In the genomic region with DNA sequence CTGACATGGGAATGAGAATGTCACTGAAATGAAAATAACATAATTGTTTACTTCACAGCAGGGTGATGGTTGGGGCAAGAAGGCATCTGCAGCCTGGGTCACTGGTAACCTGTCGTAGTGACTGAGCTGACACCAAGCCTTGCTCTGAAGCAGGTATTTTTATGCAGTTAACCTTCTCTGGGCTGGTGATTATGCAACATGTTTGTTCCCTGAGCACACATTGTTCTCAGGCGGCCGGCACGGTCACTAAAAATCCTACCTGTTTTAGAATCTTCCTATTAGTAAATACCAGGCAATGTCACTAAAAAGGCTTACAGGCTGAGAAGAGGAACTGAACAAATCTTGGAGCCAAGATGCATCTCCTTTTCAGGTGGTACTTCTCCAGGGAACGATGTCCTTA, we compare ENCODE assay signal across 25 cellular contexts.
DNase-seq lines count a peak whose midpoint lies in the region; ATAC-seq, FAIRE-seq and TF ChIP-seq lines count a peak whose summit lies in the region.
"Had no signal": no experiment of that assay in that cellular context is flagged by ENCODE, and none has a peak within 500 bp of the region (broad histone marks: within the 10 kb centered on the region; RNA-seq: fewer than 3 reads in every experiment).

No MANE protein-coding gene starts in this region.

- H3K56ac ChIP-seq in IMR-90 (ENCODE audit: extremely low read depth, insufficient read depth, low read length), result no peak overlapping the region

- no peak overlapping the region for H4K8ac ChIP-seq in IMR-90 (ENCODE audit: low read depth in 2 of 2, low read length in 2 of 2)

- no peak overlapping the region for H2BK5ac ChIP-seq in IMR-90 (ENCODE audit: low read depth, low read length, poor library complexity, severe bottlenecking)

- peak in 1 of 2 experiments; percentile 32 for DNase-seq in Caco-2
- no peak for DNase-seq in IMR-90
- DNase-seq in cerebellar cortex (ENCODE audit: low spot score), result peak; percentile 52
- DNase-seq in pancreas, result peak in 2 of 6 donors; percentile 24 to 30
- no peak for DNase-seq in SHP77 treated with DMSO at 0.1 percent for 48 hours (lab: John Stamatoyannopoulos, UW)
- no peak for DNase-seq in activated T-cell treated with anti-CD3 and anti-CD28 coated beads for 4 hours
- DNase-seq: activated B cell treated with CpG ODN at 0.5 μM for 24 hours; activated CD8-positive, alpha-beta memory T cell treated with anti-CD3 and anti-CD28 coated beads, Interleukin-2, amount 10 ng/mL, durations not matched to agents 7 days and 5 days; activated naive CD4-positive, alpha-beta T cell treated with Interleukin-2 at 50 U/mL for 16 hours; Calu3; islet precursor cell; KBM-7; NCI-H146; NCI-H446 treated with DMSO at 0.1 percent for 48 hours; SHP77; spleen; trophoblast cell had no signal

- no peak overlapping the region for H2AFZ ChIP-seq in IMR-90 (replicated peaks; ENCODE audit: low read length, poor library complexity)

- H3K36me3 Mint-ChIP-seq in Caco-2 (ENCODE audit: insufficient read depth, unreplicated experiment), result no peaks in the 10 kb centered on the region
- H3K36me3 Mint-ChIP-seq: activated CD8-positive, alpha-beta memory T cell treated with anti-CD3 and anti-CD28 coated beads, Interleukin-2, amount 10 ng/mL, durations not matched to agents 7 days and 5 days; brain; CD14-positive monocyte had no signal

- TF ChIP-seq CTCF in Caco-2 (IDR thresholded peaks at IDR 0.05; ENCODE audit: insufficient read depth in 1 of 2, low read depth in 1 of 2, low read length in 1 of 2, severe bottlenecking in 1 of 2, unreplicated experiment in 1 of 2) (no peak), IMR-90 (conservative IDR thresholded peaks at IDR 0.05; ENCODE audit: low read depth, low read length) (no peak), pancreas (IDR thresholded peaks at IDR 0.05) (no peak)

- dilution Hi-C loops in IMR-90 (cut with HindIII; ENCODE audit: low sequenced_read_pairs, unreplicated experiment), result no loop called here

- H3K27ac Mint-ChIP-seq in Caco-2 (ENCODE audit: unreplicated experiment), result peak overlapping the region; percentile 22
- H3K27ac Mint-ChIP-seq: activated B cell treated with CpG ODN at 0.5 μM for 24 hours; activated CD8-positive, alpha-beta memory T cell treated with anti-CD3 and anti-CD28 coated beads, Interleukin-2, amount 10 ng/mL, durations not matched to agents 7 days and 5 days; brain; CD14-positive monocyte; nephron had no signal

- no peaks in the 10 kb centered on the region for H3K36me3 ChIP-seq in Caco-2 (ENCODE audit: control insufficient read depth, insufficient read depth, low read length)
- H3K36me3 ChIP-seq in IMR-90 (ENCODE audit: control insufficient read depth, insufficient read depth, low read length), result no peaks in the 10 kb centered on the region
- H3K36me3 ChIP-seq in pancreas, result no peaks in the 10 kb centered on the region
- H3K36me3 ChIP-seq: right atrium auricular region, spleen had no signal

- H3K9me3 ChIP-seq in Caco-2 (no peaks in the 10 kb centered on the region), IMR-90 (ENCODE audit: control insufficient read depth, insufficient read depth, low read length) (no peaks in the 10 kb centered on the region), pancreas (no peaks in the 10 kb centered on the region)
- H3K9me3 ChIP-seq: right atrium auricular region, spleen had no signal

- H3K14ac ChIP-seq in IMR-90 (replicated peaks; ENCODE audit: low read depth, low read length), result no peak overlapping the region

- no peaks in the 10 kb centered on the region for H3K9me3 Mint-ChIP-seq in Caco-2 (ENCODE audit: unreplicated experiment)
- H3K9me3 Mint-ChIP-seq: activated B cell treated with CpG ODN at 0.5 μM for 24 hours, brain, CD14-positive monocyte, nephron had no signal

- H3K4me1 Mint-ChIP-seq in Caco-2 (ENCODE audit: low read depth, unreplicated experiment), result peaks cover 42% of the 10 kb centered on the region

- BruUV-seq in Caco-2 (replicated peaks; lab: Mats Ljungman, UMichigan) (no TSS peak), IMR-90 (replicated peaks; lab: Mats Ljungman, UMichigan) (no TSS peak)

- H3K27me3 Mint-ChIP-seq in Caco-2 (ENCODE audit: insufficient read depth, unreplicated experiment), result no peaks in the 10 kb centered on the region
- H3K27me3 Mint-ChIP-seq: activated B cell treated with CpG ODN at 0.5 μM for 24 hours; activated CD8-positive, alpha-beta memory T cell treated with anti-CD3 and anti-CD28 coated beads, Interleukin-2, amount 10 ng/mL, durations not matched to agents 7 days and 5 days had no signal

- H3K79me1 ChIP-seq in IMR-90 (ENCODE audit: low read depth in 1 of 2, low read length in 2 of 2), result no peaks in the 10 kb centered on the region

- POLR2A ChIA-PET in Caco-2 (lab: Charles Lee), result no interaction called here
- POLR2A ChIA-PET in IMR-90 (lab: Charles Lee; ENCODE audit: unreplicated experiment), result no interaction called here

- TF ChIP-seq POLR2A in IMR-90 (IDR thresholded peaks at IDR 0.05; ENCODE audit: low read depth, low read length), result no peak

- 100% methylated on average over 1 of the region's 5 CpGs; no CpG with 5 or more reads in 1 of the 2 experiments for WGBS in IMR-90 (ENCODE audit: extremely low coverage in 2 of 2, insufficient read length in 1 of 2), 2 experiments
- WGBS in pancreas, 2 donors, result 38 to 41% methylated on average over 5 of the region's 5 CpGs

- H3K27me3 ChIP-seq in Caco-2 (replicated peaks; ENCODE audit: control insufficient read depth, insufficient read depth, low read length) (no peaks in the 10 kb centered on the region), IMR-90 (ENCODE audit: control insufficient read depth, insufficient read depth, low read length) (no peaks in the 10 kb centered on the region), pancreas (no peaks in the 10 kb centered on the region)
- H3K27me3 ChIP-seq: right atrium auricular region, spleen had no signal

- peak overlapping the region; percentile 2; the same call in 1 of the 2 replicates for H2BK20ac ChIP-seq in IMR-90 (ENCODE audit: low read depth, low read length)

- peaks cover 13% of the 10 kb centered on the region for H3K9me1 ChIP-seq in IMR-90 (ENCODE audit: insufficient read depth, low read length)

- no peak overlapping the region for H2BK120ac ChIP-seq in IMR-90 (ENCODE audit: low read depth, low read length)

- ATAC-seq in IMR-90 (ENCODE audit: low read depth) (no peak), pancreas (peak in 3 of 4 donors; percentile 67 to 77 (median 68)), HG02981 (IDR thresholded peaks at IDR 0.05; ENCODE audit: unreplicated experiment) (no peak)
- ATAC-seq: activated CD8-positive, alpha-beta memory T cell treated with anti-CD3 and anti-CD28 coated beads, Interleukin-2, amount 10 ng/mL, durations not matched to agents 7 days and 5 days had no signal

- H3K4me1 ChIP-seq in Caco-2 (peaks cover 36% of the 10 kb centered on the region), IMR-90 (ENCODE audit: control insufficient read depth, insufficient read depth, low read length) (peaks cover 8% of the 10 kb centered on the region), pancreas (peaks cover 0 to 15% (median 0%) of the 10 kb centered on the region in 3 donors)

- intact Hi-C loops in Caco-2 (cut with micrococcal nuclease; ENCODE audit: unreplicated experiment), result loop anchor here (10.0 kb wide), 1 partner anchor 264 kb away; no protein-coding TSS in a partner anchor
- intact Hi-C loops in IMR-90 (cut with micrococcal nuclease), result no loop called here
- intact Hi-C loops in pancreas (cut with DNase I), result no loop called here

- H3K4me3 Mint-ChIP-seq in Caco-2 (ENCODE audit: unreplicated experiment), result peak overlapping the region; percentile 42
- H3K4me3 Mint-ChIP-seq: activated B cell treated with CpG ODN at 0.5 μM for 24 hours; activated CD8-positive, alpha-beta memory T cell treated with anti-CD3 and anti-CD28 coated beads, Interleukin-2, amount 10 ng/mL, durations not matched to agents 7 days and 5 days; brain; CD14-positive monocyte; nephron had no signal

- CTCF ChIA-PET in Caco-2 (lab: Charles Lee) (no interaction called here), IMR-90 (lab: Yijun Ruan, JAX) (no interaction called here)

- no peak overlapping the region for H3K9ac ChIP-seq in IMR-90 (ENCODE audit: low read depth, low read length)

- H2BK15ac ChIP-seq in IMR-90 (ENCODE audit: low read depth, low read length), result peak overlapping the region; percentile 18; the same call in 2 of the 3 replicates

- H3K27ac ChIP-seq in IMR-90 (ENCODE audit: insufficient read depth, low read length) (no peak overlapping the region), pancreas (peak overlapping the region in 1 of 4 donors; percentile 40)
- H3K27ac ChIP-seq: epithelial cell of prostate, right atrium auricular region, spleen had no signal

- no peak overlapping the region for H4K5ac ChIP-seq in IMR-90 (ENCODE audit: low read depth, low read length)

- H3K4ac ChIP-seq in IMR-90 (ENCODE audit: low read depth, low read length), result no peak overlapping the region

- no peak overlapping the region for H3K18ac ChIP-seq in IMR-90 (ENCODE audit: low read depth, low read length)

- no peak overlapping the region for H3K23ac ChIP-seq in IMR-90 (ENCODE audit: low read depth, low read length)

- FAIRE-seq in pancreas (lab: Jason Lieb, UNC), result no peak
- FAIRE-seq: H54 had no signal

- no peak overlapping the region for H2AK9ac ChIP-seq in IMR-90 (replicated peaks; ENCODE audit: low read depth, low read length, poor library complexity)

- H4K91ac ChIP-seq in IMR-90 (ENCODE audit: insufficient read depth, low read depth, low read length), result no peak overlapping the region; the same call in 1 of the 2 replicates

- peak overlapping the region; percentile 32 for H2AK5ac ChIP-seq in IMR-90 (ENCODE audit: low read depth, low read length)

- no peaks in the 10 kb centered on the region for H4K20me1 ChIP-seq in IMR-90 (ENCODE audit: insufficient read depth, low read length)

- TF ChIP-seq RAD21 in IMR-90 (IDR thresholded peaks at IDR 0.05; ENCODE audit: low read length), result no peak

- in situ Hi-C loops in IMR-90 (cut with MboI; ENCODE audit: low sequenced_read_pairs), result loop anchor here (10.0 kb wide), 1 partner anchor 264 kb away; no protein-coding TSS in a partner anchor

- no peak overlapping the region for H3K4me3 ChIP-seq in Caco-2 (ENCODE audit: low read depth, low read length)
- no peak overlapping the region for H3K4me3 ChIP-seq in IMR-90 (ENCODE audit: insufficient read depth, low read depth, low read length)
- H3K4me3 ChIP-seq in pancreas, result no peak overlapping the region
- H3K4me3 ChIP-seq: lung, right atrium auricular region, spleen had no signal

- H3K4me2 ChIP-seq in IMR-90 (ENCODE audit: low read depth, low read length), result no peak overlapping the region

TF ChIP-seq in IMR-90, 13 proteins besides CTCF, POLR2A, EP300 and RAD21 (continues in another document):
- TF ChIP-seq, protein P1, sequence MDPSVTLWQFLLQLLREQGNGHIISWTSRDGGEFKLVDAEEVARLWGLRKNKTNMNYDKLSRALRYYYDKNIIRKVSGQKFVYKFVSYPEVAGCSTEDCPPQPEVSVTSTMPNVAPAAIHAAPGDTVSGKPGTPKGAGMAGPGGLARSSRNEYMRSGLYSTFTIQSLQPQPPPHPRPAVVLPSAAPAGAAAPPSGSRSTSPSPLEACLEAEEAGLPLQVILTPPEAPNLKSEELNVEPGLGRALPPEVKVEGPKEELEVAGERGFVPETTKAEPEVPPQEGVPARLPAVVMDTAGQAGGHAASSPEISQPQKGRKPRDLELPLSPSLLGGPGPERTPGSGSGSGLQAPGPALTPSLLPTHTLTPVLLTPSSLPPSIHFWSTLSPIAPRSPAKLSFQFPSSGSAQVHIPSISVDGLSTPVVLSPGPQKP (IDR thresholded peaks at IDR 0.05; ENCODE audit: borderline replicate concordance, low read depth, low read length), result no peak
- TF ChIP-seq FOS (IDR thresholded peaks at IDR 0.05; ENCODE audit: low read depth, low read length), result no peak

Comparison
In these comparisons a context has a peak if more than half of its experiments do, and no peak if none do; other contexts are left out.
1. ATAC-seq: peak in pancreas (3 of 4); none in IMR-90 (single experiment) and HG02981 (single experiment).